Comparison of ENCODE assay signal across 25 cellular contexts in genomic region chr4:99668472-99668871, GRCh38. TPM values are rescaled to one million over a fixed set of nuclear protein-coding genes. Genes with fewer than 3 reads are reported as not detected.
DNase-seq lines count a peak whose midpoint lies in the region; ATAC-seq, FAIRE-seq and TF ChIP-seq lines count a peak whose summit lies in the region.
"Had no signal": no experiment of that assay in that cellular context is flagged by ENCODE, and none has a peak within 500 bp of the region (broad histone marks: within the 10 kb centered on the region; RNA-seq: fewer than 3 reads in every experiment).

No MANE protein-coding gene starts in this region.

- H3K36me3 ChIP-seq in liver (ENCODE audit: control insufficient read depth in 4 of 4, insufficient read depth in 3 of 4, low read depth in 1 of 4, low read length in 3 of 4), result no peaks in the 10 kb centered on the region
- H3K36me3 ChIP-seq in HepG2 (replicated peaks in 1 of 2; ENCODE audit: control insufficient read depth in 1 of 2, insufficient read depth in 2 of 2, low read length in 2 of 2), result no peaks in the 10 kb centered on the region
- H3K36me3 ChIP-seq in left ventricle myocardium inferior, result no peaks in the 10 kb centered on the region
- no peaks in the 10 kb centered on the region for H3K36me3 ChIP-seq in pancreas
- H3K36me3 ChIP-seq: BLaER1 had no signal

- WGBS in liver, result 96% methylated on average over 1 of the region's 1 CpG
- WGBS in HepG2 (ENCODE audit: low lambda C conversion rate), result 7% methylated on average over 1 of the region's 1 CpG
- 18 to 43% methylated on average over 1 of the region's 1 CpG for WGBS in pancreas, 2 donors

- H3K27me3 Mint-ChIP-seq in activated naive CD4-positive, alpha-beta T cell treated with anti-CD3 and anti-CD28 coated beads, Interleukin-2, amount 10 ng/mL, durations not matched to agents 7 days and 5 days, result peaks cover 3% of the 10 kb centered on the region

- CTCF ChIA-PET in HepG2 (lab: Yijun Ruan, JAX; ENCODE audit: low intra/inter-chr PET ratio, low total read pairs), result no interaction called here
- CTCF ChIA-PET in activated naive CD4-positive, alpha-beta T cell treated with anti-CD3 and anti-CD28 coated beads, Interleukin-2, amount 10 ng/mL, durations not matched to agents 7 days and 5 days (lab: Charles Lee), result no interaction called here

- POLR2A ChIA-PET in HepG2 (lab: Yijun Ruan, JAX), result no interaction called here

- DNase-seq in HepG2 (ENCODE audit: low spot score) (no peak), left ventricle myocardium inferior (no peak), pancreas (peak in 4 of 6 donors; percentile 51 to 80 (median 58)), AML-193 (lab: John Stamatoyannopoulos, UW) (no peak), NCI-H82 treated with DMSO at 0.1 percent for 48 hours (lab: John Stamatoyannopoulos, UW; ENCODE audit: unreplicated experiment) (no peak), NCI-H524 treated with DMSO at 0.1 percent for 48 hours (lab: John Stamatoyannopoulos, UW) (no peak)
- DNase-seq in activated naive CD4-positive, alpha-beta T cell treated with anti-CD3 and anti-CD28 coated beads, Interleukin-2, amount 10 ng/mL, durations not matched to agents 7 days and 5 days, result no peak
- DNase-seq: CD4-positive, CD25-positive, alpha-beta regulatory T cell; Karpas-422; NCI-H1092 treated with DMSO at 0.1 percent for 48 hours; NCI-H1436; NCI-H187; NCI-H2171 treated with DMSO at 0.1 percent for 48 hours; NCI-H345; NCI-H510A treated with DMSO at 0.1 percent for 48 hours; NCI-H82; RPMI8226; SIG-M5 had no signal

- H3K9me3 Mint-ChIP-seq in activated naive CD4-positive, alpha-beta T cell treated with anti-CD3 and anti-CD28 coated beads, Interleukin-2, amount 10 ng/mL, durations not matched to agents 7 days and 5 days, result peaks cover 19% of the 10 kb centered on the region

- in situ Hi-C loops in HepG2 (cut with HindIII; ENCODE audit: extremely low pct_ligation_motif_present, low pct_unique_long_range_greater_than_20kb), result no loop called here

- H3K79me2 ChIP-seq in HepG2 (ENCODE audit: insufficient read depth, low read length), result no peaks in the 10 kb centered on the region

- BruUV-seq in HepG2 (replicated peaks; lab: Mats Ljungman, UMichigan), result no TSS peak

- H3K9ac ChIP-seq in liver (ENCODE audit: low read depth in 1 of 2, low read length in 2 of 2) (no peak overlapping the region), HepG2 (ENCODE audit: insufficient read depth, low read depth, low read length) (no peak overlapping the region)
- H3K9ac ChIP-seq: BLaER1 had no signal

- H3K4me2 ChIP-seq in HepG2 (ENCODE audit: low read depth, low read length), result no peak overlapping the region
- H3K4me2 ChIP-seq: BLaER1 had no signal

- H3K4me3 ChIP-seq in liver (ENCODE audit: low read depth in 1 of 3, low read length in 3 of 3) (no peak overlapping the region), HepG2 (replicated peaks in 1 of 3; ENCODE audit: insufficient read depth in 1 of 3, low read depth in 2 of 3, low read length in 3 of 3) (no peak overlapping the region), left ventricle myocardium inferior (no peak overlapping the region), pancreas (no peak overlapping the region)
- H3K4me3 ChIP-seq: BLaER1, SK-N-MC had no signal

- FAIRE-seq in HepG2 (lab: Jason Lieb, UNC) (no peak), pancreas (lab: Jason Lieb, UNC) (no peak)
- FAIRE-seq: D721Med, H54 had no signal

- no peak overlapping the region for H3K4me3 Mint-ChIP-seq in activated naive CD4-positive, alpha-beta T cell treated with anti-CD3 and anti-CD28 coated beads, Interleukin-2, amount 10 ng/mL, durations not matched to agents 7 days and 5 days
- H3K4me3 Mint-ChIP-seq: CD4-positive, CD25-positive, alpha-beta regulatory T cell had no signal

- TF ChIP-seq CTCF in liver (IDR thresholded peaks at IDR 0.05; ENCODE audit: low read depth, low read length, missing input control) (no peak), HepG2 (CRISPR knock-in tag; IDR thresholded peaks at IDR 0.05) (no peak), left ventricle myocardium inferior (IDR thresholded peaks at IDR 0.05; ENCODE audit: borderline replicate concordance) (no peak), pancreas (IDR thresholded peaks at IDR 0.05) (no peak)

- no peak overlapping the region for H3K27ac Mint-ChIP-seq in activated naive CD4-positive, alpha-beta T cell treated with anti-CD3 and anti-CD28 coated beads, Interleukin-2, amount 10 ng/mL, durations not matched to agents 7 days and 5 days
- H3K27ac Mint-ChIP-seq: CD4-positive, CD25-positive, alpha-beta regulatory T cell had no signal

- intact Hi-C loops in HepG2 (cut with micrococcal nuclease; ENCODE audit: unreplicated experiment), result no loop called here
- intact Hi-C loops in left ventricle myocardium inferior (cut with micrococcal nuclease), result no loop called here
- intact Hi-C loops in pancreas (cut with DNase I), result no loop called here

- H3K27me3 ChIP-seq in liver (ENCODE audit: control insufficient read depth in 4 of 4, insufficient read depth in 4 of 4, low read length in 3 of 4) (no peaks in the 10 kb centered on the region), HepG2 (ENCODE audit: control insufficient read depth in 1 of 2, insufficient read depth in 2 of 2, low read length in 2 of 2) (no peaks in the 10 kb centered on the region), left ventricle myocardium inferior (ENCODE audit: low read depth) (no peaks in the 10 kb centered on the region), pancreas (no peaks in the 10 kb centered on the region)
- H3K27me3 ChIP-seq: BLaER1 had no signal

- H2AFZ ChIP-seq in HepG2 (ENCODE audit: low read length), result no peak overlapping the region

- no peak for TF ChIP-seq RAD21 in liver (IDR thresholded peaks at IDR 0.05)
- TF ChIP-seq RAD21 in HepG2 (CRISPR knock-in tag; IDR thresholded peaks at IDR 0.05), result no peak

- H3K9me3 ChIP-seq in liver (ENCODE audit: control insufficient read depth in 4 of 4, low read length in 3 of 4) (peaks cover 0 to 7% (median 0%) of the 10 kb centered on the region in 4 donors), HepG2 (ENCODE audit: low read length) (peaks cover 24% of the 10 kb centered on the region), left ventricle myocardium inferior (replicated peaks) (peaks cover 19% of the 10 kb centered on the region), pancreas (peaks cover 0 to 3% (median 0%) of the 10 kb centered on the region in 4 donors)

- ATAC-seq in HepG2 (no peak), pancreas (peak; percentile 69 to 87 (median 84))

- TF ChIP-seq EP300 in HepG2 (IDR thresholded peaks at IDR 0.05; ENCODE audit: low read depth in 2 of 2, low read length in 2 of 2) (no peak), HepG2 (CRISPR knock-in tag; IDR thresholded peaks at IDR 0.05; ENCODE audit: borderline replicate concordance) (no peak)

- no peaks in the 10 kb centered on the region for H3K36me3 Mint-ChIP-seq in activated naive CD4-positive, alpha-beta T cell treated with anti-CD3 and anti-CD28 coated beads, Interleukin-2, amount 10 ng/mL, durations not matched to agents 7 days and 5 days
- H3K36me3 Mint-ChIP-seq: CD4-positive, CD25-positive, alpha-beta regulatory T cell had no signal

- H3K4me1 ChIP-seq in liver (ENCODE audit: control insufficient read depth in 4 of 4, insufficient read depth in 4 of 4, low read length in 3 of 4) (no peaks in the 10 kb centered on the region), HepG2 (ENCODE audit: insufficient read depth, low read length) (no peaks in the 10 kb centered on the region), left ventricle myocardium inferior (peaks cover 36% of the 10 kb centered on the region), pancreas (peaks cover 6 to 38% (median 10%) of the 10 kb centered on the region in 3 donors)
- H3K4me1 ChIP-seq: BLaER1 had no signal

- H3K4me1 Mint-ChIP-seq in activated naive CD4-positive, alpha-beta T cell treated with anti-CD3 and anti-CD28 coated beads, Interleukin-2, amount 10 ng/mL, durations not matched to agents 7 days and 5 days, result no peaks in the 10 kb centered on the region
- H3K4me1 Mint-ChIP-seq: CD4-positive, CD25-positive, alpha-beta regulatory T cell had no signal

- no peak for TF ChIP-seq POLR2A in HepG2 (IDR thresholded peaks at IDR 0.05; ENCODE audit: insufficient read depth in 1 of 2, low read depth in 2 of 2, low read length in 2 of 2)

- no peak overlapping the region for H3K27ac ChIP-seq in liver (ENCODE audit: low read depth in 1 of 2, low read length in 2 of 2)
- no peak overlapping the region for H3K27ac ChIP-seq in HepG2 (ENCODE audit: extremely low read length, insufficient read depth, low read length)
- peak overlapping the region; percentile 39 for H3K27ac ChIP-seq in left ventricle myocardium inferior (replicated peaks)
- peak overlapping the region in 2 of 4 donors; percentile 66 to 73 for H3K27ac ChIP-seq in pancreas
- H3K27ac ChIP-seq: BLaER1, SK-N-MC had no signal

- H4K20me1 ChIP-seq in HepG2 (ENCODE audit: insufficient read depth, low read length), result no peaks in the 10 kb centered on the region
- H4K20me1 ChIP-seq: BLaER1 had no signal

TF ChIP-seq in liver, 16 proteins besides CTCF, POLR2A, EP300 and RAD21 (continues in another document):
- TF ChIP-seq FOXA2 (IDR thresholded peaks at IDR 0.05), result no peak

RNA-seq across cellular contexts. Expression of gene C4orf54, which starts 10.8 kb away (rescaled TPM):
- under 1 TPM in 1 of 2 donors, not detected in 1; under 0.01 TPM for total RNA-seq in liver
- polyA plus RNA-seq in liver, result not detected
- total RNA-seq in HepG2 (2016; rRNA removed; fragmentation: Illumina TruSeq; extraction: Trizol), result not detected in 2 replicates
- total RNA-seq in HepG2 (2016; cell fraction: cytosol; rRNA removed; fragmentation: Illumina TruSeq; extraction: Trizol; ENCODE audit: low read depth), result not detected in 2 replicates
- not detected in 2 replicates for total RNA-seq in HepG2 (2016; cell fraction: insoluble cytoplasmic fraction; rRNA removed; fragmentation: Illumina TruSeq; extraction: Trizol)
- not detected in 2 replicates for total RNA-seq in HepG2 (2016; cell fraction: membrane; rRNA removed; fragmentation: Illumina TruSeq; extraction: Trizol)
- total RNA-seq in HepG2 (2016; cell fraction: nucleus; rRNA removed; fragmentation: Illumina TruSeq; extraction: Trizol), result not detected in 2 replicates
- not detected in 2 replicates for polyA plus RNA-seq in HepG2 (2011; rRNA removed)
- polyA plus RNA-seq in HepG2 (2011; cell fraction: cytosol; rRNA removed), result not detected in 2 replicates
- polyA plus RNA-seq in HepG2 (2011; cell fraction: nucleus; rRNA removed), result not detected in 2 replicates
- not detected in 2 replicates for polyA plus RNA-seq in HepG2 (2012)
- polyA plus RNA-seq in HepG2 (2016; cell fraction: cytosol; fragmentation: Illumina TruSeq; extraction: Trizol; ENCODE audit: low read depth), result not detected in 2 replicates
- polyA plus RNA-seq in HepG2 (2016; cell fraction: insoluble cytoplasmic fraction; fragmentation: Illumina TruSeq; extraction: Trizol; ENCODE audit: low read depth), result not detected in 2 replicates
- not detected in 2 replicates for polyA plus RNA-seq in HepG2 (2016; cell fraction: membrane; fragmentation: Illumina TruSeq; extraction: Trizol; ENCODE audit: low read depth)
- not detected in 2 replicates for polyA plus RNA-seq in HepG2 (2016; cell fraction: nucleus; fragmentation: Illumina TruSeq; extraction: Trizol; ENCODE audit: insufficient read depth, low read depth)
- 0.05 TPM in 1 of 2 replicates, not detected in the other for polyA minus RNA-seq in HepG2 (2011; rRNA and poly(A)+ RNA removed; ENCODE audit: low replicate concordance)
- not detected in 2 replicates for polyA minus RNA-seq in HepG2 (2011; cell fraction: cytosol; rRNA and poly(A)+ RNA removed)
- not detected in 2 replicates for polyA minus RNA-seq in HepG2 (2011; cell fraction: nucleus; rRNA and poly(A)+ RNA removed)
- 1.2 TPM for total RNA-seq in left ventricle myocardium inferior
- under 1 TPM in 1 of 6 donors, not detected in 5; 0.03 TPM for total RNA-seq in pancreas
- under 1 TPM; under 0.01 TPM for polyA plus RNA-seq in pancreas
- total RNA-seq: A172; CD4-positive, CD25-positive, alpha-beta regulatory T cell; HT-29 had no signal
- polyA plus RNA-seq: CD4-positive, CD25-positive, alpha-beta regulatory T cell had no signal

Comparison
In these comparisons a context has a peak if more than half of its experiments do, and no peak if none do; other contexts are left out.
1. DNase-seq: peak in pancreas (4 of 6); none in HepG2 (single experiment), left ventricle myocardium inferior (single experiment), activated naive CD4-positive, alpha-beta T cell treated with anti-CD3 and anti-CD28 coated beads, Interleukin-2, amount 10 ng/mL, durations not matched to agents 7 days and 5 days (single experiment), AML-193 (0 of 2), NCI-H82 treated with DMSO at 0.1 percent for 48 hours (single experiment) and NCI-H524 treated with DMSO at 0.1 percent for 48 hours (single experiment).